In the genomic region with DNA sequence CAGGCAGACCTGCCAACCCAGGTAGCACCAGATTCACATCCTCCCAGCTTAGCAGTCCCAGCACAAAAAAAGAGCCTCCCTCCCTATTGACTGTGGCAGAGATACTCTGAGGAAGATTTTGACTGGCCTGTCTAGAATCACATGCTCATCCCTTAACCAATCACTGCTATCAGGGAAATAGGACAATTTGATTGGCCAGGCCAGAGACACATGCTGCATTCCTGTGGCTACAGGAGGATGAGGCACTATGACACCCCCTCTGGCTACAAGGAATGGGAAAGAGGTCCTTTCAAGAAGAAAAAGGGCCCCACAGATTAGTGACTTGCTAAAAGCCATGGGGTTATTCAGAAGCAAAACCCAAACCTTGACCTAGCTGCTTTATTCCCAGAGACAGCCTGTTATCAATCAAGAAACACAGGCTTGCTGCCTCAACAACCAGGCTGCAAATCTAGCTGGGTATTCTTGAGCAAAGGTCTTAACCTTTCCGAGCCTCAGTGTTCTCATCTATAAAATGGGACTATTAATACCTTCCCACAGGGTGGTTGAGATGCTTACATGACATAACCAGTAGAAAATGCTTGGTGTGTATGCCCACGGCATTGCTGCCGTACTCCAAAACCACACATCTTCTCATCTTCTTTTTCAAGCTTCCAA, we compare ENCODE assay signal across 22 cellular contexts.
DNase-seq lines count a peak whose midpoint lies in the region; ATAC-seq, FAIRE-seq and TF ChIP-seq lines count a peak whose summit lies in the region.
"Had no signal": no experiment of that assay in that cellular context is flagged by ENCODE, and none has a peak within 500 bp of the region (broad histone marks: within the 10 kb centered on the region; RNA-seq: fewer than 3 reads in every experiment).

No MANE protein-coding gene starts in this region.

- 50% methylated on average over 3 of the region's 3 CpGs for WGBS in mammary epithelial cell (ENCODE audit: low coverage, missing lambda C conversion rate)
- WGBS in spleen, 5 donors, result 85 to 96% (median 90%) methylated on average over 3 of the region's 3 CpGs

- H3K36me3 ChIP-seq in mammary epithelial cell (ENCODE audit: insufficient read depth, low read length), result no peaks in the 10 kb centered on the region
- no peaks in the 10 kb centered on the region for H3K36me3 ChIP-seq in breast epithelium
- H3K36me3 ChIP-seq in OCI-LY7 (ENCODE audit: insufficient read depth, low read length), result no peaks in the 10 kb centered on the region; the same call in 1 of the 2 replicates
- H3K36me3 ChIP-seq in astrocyte (ENCODE audit: insufficient read depth, low read length), result no peaks in the 10 kb centered on the region
- no peaks in the 10 kb centered on the region for H3K36me3 ChIP-seq in spleen
- H3K36me3 ChIP-seq: upper lobe of left lung had no signal

- H3K9me3 ChIP-seq in mammary epithelial cell (replicated peaks; ENCODE audit: insufficient read depth, low read length) (peaks cover 3% of the 10 kb centered on the region), breast epithelium (no peaks in the 10 kb centered on the region), OCI-LY7 (ENCODE audit: low read length) (peaks cover 7% of the 10 kb centered on the region), astrocyte (ENCODE audit: insufficient read depth, low read depth, low read length) (no peaks in the 10 kb centered on the region), spleen (no peaks in the 10 kb centered on the region)
- H3K9me3 ChIP-seq: upper lobe of left lung had no signal

- no peak overlapping the region for H3K4me3 ChIP-seq in mammary epithelial cell (replicated peaks in 1 of 3; ENCODE audit: insufficient read depth in 1 of 3, low read depth in 2 of 3, low read length in 3 of 3)
- H3K4me3 ChIP-seq in breast epithelium, result no peak overlapping the region
- H3K4me3 ChIP-seq in OCI-LY7 (ENCODE audit: low read depth, low read length, poor library complexity, severe bottlenecking), result no peak overlapping the region
- H3K4me3 ChIP-seq in astrocyte (ENCODE audit: insufficient read depth, low read depth, low read length), result no peak overlapping the region
- no peak overlapping the region for H3K4me3 ChIP-seq in spleen
- H3K4me3 ChIP-seq: hepatocyte, upper lobe of left lung had no signal

- POLR2A ChIA-PET in OCI-LY7 (lab: Charles Lee), result interaction anchor here (0.7 kb wide), 2 partner anchors 153 to 256 kb away, joined by 3 read pairs; no protein-coding TSS in a partner anchor

- H4K20me1 ChIP-seq in mammary epithelial cell (ENCODE audit: insufficient read depth, low read length), result no peaks in the 10 kb centered on the region
- H4K20me1 ChIP-seq in OCI-LY7 (ENCODE audit: insufficient read depth, low read length), result no peaks in the 10 kb centered on the region
- H4K20me1 ChIP-seq in astrocyte (ENCODE audit: insufficient read depth, low read length), result no peaks in the 10 kb centered on the region

- FAIRE-seq in astrocyte (lab: Jason Lieb, UNC), result no peak

- intact Hi-C loops in mammary epithelial cell (cut with micrococcal nuclease), result no loop called here
- intact Hi-C loops in breast epithelium (cut with DNase I; ENCODE audit: low total_unique reads), result loop anchor here (5.0 kb wide), 1 partner anchor 1418 kb away; no protein-coding TSS in a partner anchor
- intact Hi-C loops in OCI-LY7 (cut with micrococcal nuclease; ENCODE audit: unreplicated experiment), result loop anchor here (10.0 kb wide), 2 partner anchors 145 to 225 kb away; a partner anchor contains a TSS
- intact Hi-C loops in spleen (cut with DNase I; ENCODE audit: low total_unique reads), result no loop called here

- H3K4me2 ChIP-seq in mammary epithelial cell (ENCODE audit: insufficient read depth, low read depth, low read length) (no peak overlapping the region), OCI-LY7 (ENCODE audit: low read length) (no peak overlapping the region), astrocyte (ENCODE audit: low read length) (no peak overlapping the region)
- H3K4me2 ChIP-seq: hepatocyte had no signal

- H2AFZ ChIP-seq in mammary epithelial cell (ENCODE audit: low read depth, low read length) (no peak overlapping the region), OCI-LY7 (ENCODE audit: low read length) (no peak overlapping the region; the same call in 1 of the 2 replicates), astrocyte (ENCODE audit: low read depth, low read length) (no peak overlapping the region)
- H2AFZ ChIP-seq: hepatocyte had no signal

- peaks cover 9% of the 10 kb centered on the region for H3K4me1 Mint-ChIP-seq in astrocyte (ENCODE audit: low read depth, unreplicated experiment)
- H3K4me1 Mint-ChIP-seq in stimulated activated naive CD8-positive, alpha-beta T cell treated with anti-CD3 and anti-CD28 coated beads, Interleukin-15, amount 100 ng/mL, for 72 hours, result peaks cover 18% of the 10 kb centered on the region

- no peak overlapping the region for H3K4me3 Mint-ChIP-seq in astrocyte (ENCODE audit: unreplicated experiment)
- no peak overlapping the region for H3K4me3 Mint-ChIP-seq in stimulated activated naive CD8-positive, alpha-beta T cell treated with anti-CD3 and anti-CD28 coated beads, Interleukin-15, amount 100 ng/mL, for 72 hours
- H3K4me3 Mint-ChIP-seq: activated CD4-positive, alpha-beta T cell treated with anti-CD3 and anti-CD28 coated beads for 36 hours; CD4-positive, alpha-beta memory T cell had no signal

- TF ChIP-seq CTCF in mammary epithelial cell (conservative IDR thresholded peaks at IDR 0.05 in 1 of 2, IDR thresholded peaks at IDR 0.05 in 1 of 2; ENCODE audit: extremely low read depth in 1 of 2, insufficient read depth in 1 of 2, low read depth in 1 of 2, low read length in 2 of 2) (no peak), breast epithelium (IDR thresholded peaks at IDR 0.05) (no peak), OCI-LY7 (conservative IDR thresholded peaks at IDR 0.05; ENCODE audit: low read length) (no peak), astrocyte (IDR thresholded peaks at IDR 0.05; ENCODE audit: insufficient read depth, low read depth, low read length) (no peak), spleen (IDR thresholded peaks at IDR 0.05 in 8 of 11, conservative IDR thresholded peaks at IDR 0.05 in 3 of 11) (no peak)

- no peaks in the 10 kb centered on the region for H3K36me3 Mint-ChIP-seq in astrocyte (ENCODE audit: low read depth, unreplicated experiment)
- H3K36me3 Mint-ChIP-seq: CD4-positive, alpha-beta memory T cell had no signal

- H3K27ac ChIP-seq in mammary epithelial cell (ENCODE audit: insufficient read depth, low read depth, low read length), result no peak overlapping the region
- H3K27ac ChIP-seq in breast epithelium, result no peak overlapping the region
- H3K27ac ChIP-seq in OCI-LY7 (ENCODE audit: low read depth, low read length, poor library complexity, severe bottlenecking), result peak overlapping the region; percentile 31
- no peak overlapping the region for H3K27ac ChIP-seq in astrocyte (ENCODE audit: low read depth, low read length)
- H3K27ac ChIP-seq in spleen, result no peak overlapping the region
- H3K27ac ChIP-seq: 22Rv1, hepatocyte, upper lobe of left lung had no signal

- H3K9ac ChIP-seq in mammary epithelial cell (ENCODE audit: insufficient read depth, low read length) (no peak overlapping the region), astrocyte (ENCODE audit: low read length) (no peak overlapping the region)

- H3K27me3 Mint-ChIP-seq in astrocyte (ENCODE audit: low read depth, unreplicated experiment), result no peaks in the 10 kb centered on the region
- no peaks in the 10 kb centered on the region for H3K27me3 Mint-ChIP-seq in stimulated activated naive CD8-positive, alpha-beta T cell treated with anti-CD3 and anti-CD28 coated beads, Interleukin-15, amount 100 ng/mL, for 72 hours
- H3K27me3 Mint-ChIP-seq: activated CD4-positive, alpha-beta T cell treated with anti-CD3 and anti-CD28 coated beads for 36 hours; CD4-positive, alpha-beta memory T cell had no signal

- H3K27me3 ChIP-seq in mammary epithelial cell (ENCODE audit: insufficient read depth, low read length), result no peaks in the 10 kb centered on the region
- peaks cover 0 to 70% of the 10 kb centered on the region in 2 donors for H3K27me3 ChIP-seq in breast epithelium
- no peaks in the 10 kb centered on the region for H3K27me3 ChIP-seq in astrocyte (ENCODE audit: insufficient read depth, low read length)
- H3K27me3 ChIP-seq in spleen (replicated peaks in 1 of 7), result no peaks in the 10 kb centered on the region
- H3K27me3 ChIP-seq: hepatocyte, upper lobe of left lung had no signal

- H3K79me2 ChIP-seq in mammary epithelial cell (ENCODE audit: insufficient read depth, low read length), result no peaks in the 10 kb centered on the region
- no peaks in the 10 kb centered on the region for H3K79me2 ChIP-seq in OCI-LY7 (ENCODE audit: insufficient read depth, low read depth, low read length)
- H3K79me2 ChIP-seq in astrocyte (ENCODE audit: insufficient read depth, low read length), result no peaks in the 10 kb centered on the region
- H3K79me2 ChIP-seq: hepatocyte had no signal

- H3K9me3 Mint-ChIP-seq in astrocyte (ENCODE audit: unreplicated experiment), result no peaks in the 10 kb centered on the region
- H3K9me3 Mint-ChIP-seq in stimulated activated naive CD8-positive, alpha-beta T cell treated with anti-CD3 and anti-CD28 coated beads, Interleukin-15, amount 100 ng/mL, for 72 hours, result no peaks in the 10 kb centered on the region
- H3K9me3 Mint-ChIP-seq: CD4-positive, alpha-beta memory T cell had no signal

- H3K27ac Mint-ChIP-seq in astrocyte (ENCODE audit: unreplicated experiment), result no peak overlapping the region
- no peak overlapping the region for H3K27ac Mint-ChIP-seq in stimulated activated naive CD8-positive, alpha-beta T cell treated with anti-CD3 and anti-CD28 coated beads, Interleukin-15, amount 100 ng/mL, for 72 hours
- H3K27ac Mint-ChIP-seq: activated CD4-positive, alpha-beta T cell treated with anti-CD3 and anti-CD28 coated beads for 36 hours; CD4-positive, alpha-beta memory T cell had no signal

- TF ChIP-seq POLR2A in breast epithelium (IDR thresholded peaks at IDR 0.05) (no peak), spleen (IDR thresholded peaks at IDR 0.05) (no peak)

- H3K4me1 ChIP-seq in mammary epithelial cell (ENCODE audit: insufficient read depth, low read length) (peaks cover 4% of the 10 kb centered on the region), breast epithelium (no peaks in the 10 kb centered on the region), OCI-LY7 (ENCODE audit: insufficient read depth, low read length, poor library complexity, severe bottlenecking) (peaks cover 62% of the 10 kb centered on the region), astrocyte (ENCODE audit: insufficient read depth, low read length) (peaks cover 20% of the 10 kb centered on the region), spleen (peaks cover 0 to 8% (median 0%) of the 10 kb centered on the region in 6 donors)

- dilution Hi-C loops in mammary epithelial cell (cut with HindIII; ENCODE audit: low sequenced_read_pairs), result no loop called here

- peak; percentile 31 for DNase-seq in mammary epithelial cell
- no peak for DNase-seq in breast epithelium (ENCODE audit: low spot score in 2 of 2)
- peak; percentile 42 for DNase-seq in OCI-LY7 (ENCODE audit: low spot score)
- peak; percentile 25 for DNase-seq in astrocyte (ENCODE audit: low read depth)
- DNase-seq in spleen, result peak; percentile 10
- DNase-seq in activated CD8-positive, alpha-beta memory T cell treated with anti-CD3 and anti-CD28 coated beads for 24 hours, result no peak
- no peak for DNase-seq in stimulated activated naive CD8-positive, alpha-beta T cell treated with anti-CD3 and anti-CD28 coated beads, Interleukin-15, amount 100 ng/mL, for 72 hours
- DNase-seq in 8988T, result no peak
- DNase-seq: activated CD4-positive, alpha-beta T cell treated with anti-CD3 and anti-CD28 coated beads for 36 hours; activated CD8-positive, alpha-beta memory T cell treated with anti-CD3 and anti-CD28 coated beads, Interleukin-2, amount 50 U/mL, for 48 hours; activated gamma-delta T cell treated with Interleukin-2 at 50 U/mL for 16 hours; anterior cingulate cortex; CD4-positive, alpha-beta memory T cell; DND-41; KG1; midbrain; NCI-H1436; stimulated activated naive CD8-positive, alpha-beta T cell treated with anti-CD3 and anti-CD28 coated beads, Interleukin-15, Interleukin-2, amounts not matched to agents 100 U/mL and 50 U/mL, for 24 hours; upper lobe of left lung had no signal

- no peak for ATAC-seq in stimulated activated naive CD8-positive, alpha-beta T cell treated with anti-CD3 and anti-CD28 coated beads, Interleukin-15, amount 100 ng/mL, for 72 hours
- ATAC-seq: activated CD4-positive, alpha-beta T cell treated with anti-CD3 and anti-CD28 coated beads for 36 hours; Right ventricle myocardium inferior; stimulated activated naive CD8-positive, alpha-beta T cell treated with anti-CD3 and anti-CD28 coated beads, Interleukin-15, Interleukin-2, amounts not matched to agents 100 U/mL and 50 U/mL, for 24 hours had no signal

- H3K9me2 ChIP-seq in OCI-LY7 (ENCODE audit: insufficient read depth, low read length), result no peaks in the 10 kb centered on the region

- CTCF ChIA-PET in mammary epithelial cell (lab: Charles Lee; ENCODE audit: low non-redundant PET) (no interaction called here), OCI-LY7 (lab: Charles Lee; ENCODE audit: unreplicated experiment) (no interaction called here)

- BruUV-seq in mammary epithelial cell (replicated peaks; lab: Mats Ljungman, UMichigan) (no TSS peak), OCI-LY7 (replicated peaks; lab: Mats Ljungman, UMichigan) (no TSS peak)

- in situ Hi-C loops in mammary epithelial cell (cut with MboI; ENCODE audit: low sequenced_read_pairs in 2 of 2), result no loop called here

Comparison
In these comparisons a context has a peak if more than half of its experiments do, and no peak if none do; other contexts are left out.
1. DNase-seq: peak in mammary epithelial cell (single experiment), OCI-LY7 (single experiment), astrocyte (single experiment) and spleen (single experiment); none in breast epithelium (0 of 2), activated CD8-positive, alpha-beta memory T cell treated with anti-CD3 and anti-CD28 coated beads for 24 hours (single experiment), stimulated activated naive CD8-positive, alpha-beta T cell treated with anti-CD3 and anti-CD28 coated beads, Interleukin-15, amount 100 ng/mL, for 72 hours (0 of 2) and 8988T (single experiment).
2. intact Hi-C loops: an anchor here in breast epithelium (5.0 kb wide) and OCI-LY7 (10.0 kb wide); none called in mammary epithelial cell and spleen.